In the genomic region with DNA sequence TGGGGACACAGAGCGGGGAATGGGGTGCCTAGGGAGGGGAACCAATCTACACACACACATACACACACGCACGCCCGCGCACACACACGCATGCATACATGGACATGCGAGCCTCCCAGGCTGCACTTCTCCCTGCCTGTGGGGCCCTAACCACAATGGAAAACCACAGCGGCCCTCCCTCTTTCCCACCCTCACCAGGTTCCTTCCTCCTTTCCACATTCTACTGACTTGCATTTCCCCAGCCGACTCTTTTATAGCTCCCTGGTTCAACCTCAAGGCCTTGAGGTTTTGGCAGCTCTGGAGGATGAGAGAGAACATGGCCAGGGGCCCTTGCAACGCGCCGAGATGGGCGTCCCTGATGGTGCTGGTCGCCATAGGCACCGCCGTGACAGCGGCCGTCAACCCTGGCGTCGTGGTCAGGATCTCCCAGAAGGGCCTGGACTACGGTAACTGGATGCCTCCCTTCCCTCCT, we compare ENCODE assay signal across 12 cellular contexts. TPM values are rescaled to one million over a fixed set of nuclear protein-coding genes. Genes with fewer than 3 reads are reported as not detected.
DNase-seq lines count a peak whose midpoint lies in the region; ATAC-seq and TF ChIP-seq lines count a peak whose summit lies in the region.
"Had no signal": no experiment of that assay in that cellular context is flagged by ENCODE, and none has a peak within 500 bp of the region (broad histone marks: within the 10 kb centered on the region; RNA-seq: fewer than 3 reads in every experiment).

A gene (plus strand): TSS at position 249 of the 472 bp plus-strand sequence. CDS start 68 bp downstream, at position 317.

- no peaks in the 10 kb centered on the region for H3K4me1 Mint-ChIP-seq in endodermal cell

- H3K27me3 Mint-ChIP-seq in endodermal cell (ENCODE audit: insufficient read depth), result no peaks in the 10 kb centered on the region

- no peaks in the 10 kb centered on the region for H3K36me3 ChIP-seq in endodermal cell (ENCODE audit: control insufficient read depth, insufficient read depth, low read length)
- H3K36me3 ChIP-seq in gastrocnemius medialis, result no peaks in the 10 kb centered on the region
- H3K36me3 ChIP-seq: HAP-1 had no signal

- H3K4me3 Mint-ChIP-seq in endodermal cell, result no peak within 1 kb of the TSS

- H3K27ac ChIP-seq in endodermal cell (ENCODE audit: low read depth, low read length) (peak within 1 kb of the TSS; percentile 94), gastrocnemius medialis (no peak within 1 kb of the TSS)

- H3K36me3 Mint-ChIP-seq in endodermal cell (ENCODE audit: low read depth), result no peaks in the 10 kb centered on the region
- H3K36me3 Mint-ChIP-seq: naive B cell had no signal

- ATAC-seq in sciatic nerve (peak; percentile 64), GM21381 (IDR thresholded peaks at IDR 0.05; ENCODE audit: unreplicated experiment) (no peak), left lobe of liver (no peak), gastrocnemius medialis (no peak)

- DNase-seq in HT1080 (ENCODE audit: low read depth) (peak; percentile 56), RPMI8226 (peak; percentile 17), endodermal cell (no peak), sciatic nerve (ENCODE audit: low spot score) (peak; percentile 78), AG20443 (ENCODE audit: low spot score) (no peak), left lobe of liver (ENCODE audit: low spot score) (no peak), gastrocnemius medialis (no peak)
- DNase-seq: naive B cell had no signal

- no peak within 1 kb of the TSS for H3K9ac ChIP-seq in endodermal cell (ENCODE audit: extremely low read depth, low read length, poor library complexity, severe bottlenecking)

- H3K27ac Mint-ChIP-seq in endodermal cell, result no peak within 1 kb of the TSS

- H3K9me3 Mint-ChIP-seq in endodermal cell, result no peaks in the 10 kb centered on the region

- TF ChIP-seq POLR2A in gastrocnemius medialis (IDR thresholded peaks at IDR 0.05), result no peak

- H3K9me3 ChIP-seq in endodermal cell (ENCODE audit: control insufficient read depth, low read length), result peaks cover 2% of the 10 kb centered on the region
- H3K9me3 ChIP-seq in gastrocnemius medialis, result no peaks in the 10 kb centered on the region
- H3K9me3 ChIP-seq: HAP-1 had no signal

- H3K4me3 ChIP-seq in endodermal cell (ENCODE audit: low read length) (no peak within 1 kb of the TSS), gastrocnemius medialis (no peak within 1 kb of the TSS)
- H3K4me3 ChIP-seq: HAP-1 had no signal

- WGBS in endodermal cell (ENCODE audit: insufficient coverage in 1 of 2, insufficient read length in 1 of 2), 2 experiments, result 86 to 88% methylated on average over 19 to 20 of the region's 21 CpGs

- no peaks in the 10 kb centered on the region for H3K27me3 ChIP-seq in endodermal cell (ENCODE audit: control insufficient read depth, insufficient read depth, low read length, poor library complexity, severe bottlenecking)
- H3K27me3 ChIP-seq in gastrocnemius medialis, result no peaks in the 10 kb centered on the region

- TF ChIP-seq CTCF in endodermal cell (conservative IDR thresholded peaks at IDR 0.05) (no peak), gastrocnemius medialis (IDR thresholded peaks at IDR 0.05 in 4 of 5, conservative IDR thresholded peaks at IDR 0.05 in 1 of 5) (no peak)

- in situ Hi-C loops in gastrocnemius medialis (cut with MboI; ENCODE audit: low sequenced_read_pairs in 4 of 4), result loop anchor here in 1 of 4 donors (10.0 kb wide), 1 partner anchor 69 kb away; no protein-coding TSS in a partner anchor

- H3K4me1 ChIP-seq in endodermal cell (ENCODE audit: control insufficient read depth, insufficient read depth, low read length) (no peaks in the 10 kb centered on the region), gastrocnemius medialis (peaks cover 0 to 5% of the 10 kb centered on the region in 2 donors)
- H3K4me1 ChIP-seq: HAP-1 had no signal

- intact Hi-C loops in sciatic nerve (cut with DNase I) (no loop called here), gastrocnemius medialis (cut with DNase I; ENCODE audit: low total_unique reads) (loop anchor here (10.0 kb wide), 1 partner anchor 249 kb away; no protein-coding TSS in a partner anchor)

RNA-seq across cellular contexts. Expression of the gene that starts here (rescaled TPM):
- total RNA-seq in HT1080 (2014; rRNA removed; shearing (Covaris generic)), result not detected in 2 replicates
- polyA plus RNA-seq in HT1080 (2015; cell fraction: cytosol; rRNA removed), result 0.30 and 0.35 TPM in 2 replicates
- polyA plus RNA-seq in HT1080 (2015; cell fraction: nucleus; rRNA removed), result 0.39 and 0.57 TPM in 2 replicates
- total RNA-seq in endodermal cell (not detected), sciatic nerve (2.3 TPM), left lobe of liver (0.48 TPM), gastrocnemius medialis (not detected)
- 0.78 TPM for polyA plus RNA-seq in endodermal cell (2013, experiment 1 of 2)
- polyA plus RNA-seq in endodermal cell (2013, experiment 2 of 2), result 0.66 TPM
- total RNA-seq: dermis microvascular lymphatic vessel endothelial cell; T-helper 1 cell treated with Interleukin-12 subunit alpha and Interleukin-12 subunit beta and Interleukin-4 antibody, amounts not matched to agents 30 ng/mL and 1 ng/mL, for 36 hours had no signal

Comparison
In these comparisons a context has a peak if more than half of its experiments do, and no peak if none do; other contexts are left out.
1. Peak in DNase-seq in HT1080; RNA of the gene not detected or under 1 TPM.
2. DNase-seq: peak in RPMI8226 (single experiment) and sciatic nerve (single experiment); none in endodermal cell (single experiment), AG20443 (single experiment), left lobe of liver (single experiment) and gastrocnemius medialis (0 of 2).